ENCODE assay signal across 2 cellular contexts in genomic region chr1:16221499-16221898, GRCh38.
TF ChIP-seq lines count a peak whose summit lies in the region.

No MANE protein-coding gene starts in this region.

TF ChIP-seq in HepG2, 621 proteins besides CTCF, POLR2A, EP300 and RAD21:
- 0 out of 2 replicates have a peak, but pooled peaks have one; percentile 4 for TF ChIP-seq PLRG1 (conservative IDR thresholded peaks at IDR 0.05)
- TF ChIP-seq ISL2 (CRISPR knock-in tag; IDR thresholded peaks at IDR 0.05): no peak
- TF ChIP-seq XBP1 (CRISPR knock-in tag; IDR thresholded peaks at IDR 0.05): no peak
TF ChIP-seq in HepG2: peak in this region for 1.

TF ChIP-seq in H1, 55 proteins besides CTCF, POLR2A, EP300 and RAD21:
- TF ChIP-seq SIN3A (conservative IDR thresholded peaks at IDR 0.05 in 1 of 2, IDR thresholded peaks at IDR 0.05 in 1 of 2; ENCODE audit: low read depth in 1 of 2, low read length in 2 of 2) (no peak), SIX5 (IDR thresholded peaks at IDR 0.05; ENCODE audit: low read depth, low read length) (no peak), ATF2 (IDR thresholded peaks at IDR 0.05; ENCODE audit: low read length) (no peak), ASH2L (IDR thresholded peaks at IDR 0.05; ENCODE audit: low read length) (no peak)
TF ChIP-seq in H1: peak in this region for 0.
